ENCODE assay signal across 1 cellular context in genomic region chr3:190701096-190701532, GRCh38.
TF ChIP-seq lines count a peak whose summit lies in the region.

No MANE protein-coding gene starts in this region.

TF ChIP-seq in HepG2, 621 proteins besides CTCF, POLR2A, EP300 and RAD21 (continued from another document and continues in another):
- no peak for TF ChIP-seq ZFAT (CRISPR knock-in tag; conservative IDR thresholded peaks at IDR 0.05)
- TF ChIP-seq ZMYM2 (CRISPR knock-in tag; IDR thresholded peaks at IDR 0.05), result no peak
- peak; percentile 55 to 78; a peak in 3 of 4 replicates for TF ChIP-seq NR2F1 (CRISPR knock-in tag; IDR thresholded peaks at IDR 0.05)
- TF ChIP-seq MXD3 (CRISPR knock-in tag; IDR thresholded peaks at IDR 0.05), result no peak
- TF ChIP-seq TOE1 (CRISPR knock-in tag; IDR thresholded peaks at IDR 0.05), result no peak
- peak; percentile 17; the same call in 1 of the 2 replicates for TF ChIP-seq ATF2 (CRISPR knock-in tag; IDR thresholded peaks at IDR 0.05)
- no peak for TF ChIP-seq ZC3H4 (CRISPR knock-in tag; IDR thresholded peaks at IDR 0.05; ENCODE audit: borderline replicate concordance)
- no peak for TF ChIP-seq RORA (CRISPR knock-in tag; IDR thresholded peaks at IDR 0.05)
- no peak for TF ChIP-seq MYC (CRISPR knock-in tag; IDR thresholded peaks at IDR 0.05; ENCODE audit: borderline replicate concordance)
- no peak for TF ChIP-seq ZFP36L2 (CRISPR knock-in tag; IDR thresholded peaks at IDR 0.05)
- no peak for TF ChIP-seq NPAS2 (CRISPR knock-in tag; IDR thresholded peaks at IDR 0.05; ENCODE audit: borderline replicate concordance)
- TF ChIP-seq ZNF773 (CRISPR knock-in tag; IDR thresholded peaks at IDR 0.05; ENCODE audit: borderline replicate concordance), result no peak
- no peak for TF ChIP-seq HDAC6 (IDR thresholded peaks at IDR 0.05; ENCODE audit: low read depth, low read length)
- no peak for TF ChIP-seq ZBTB33 (CRISPR knock-in tag; IDR thresholded peaks at IDR 0.05)
- TF ChIP-seq SAFB2 (CRISPR knock-in tag; IDR thresholded peaks at IDR 0.05; ENCODE audit: borderline replicate concordance, low read depth), result no peak
- no peak; the same call in 1 of the 2 replicates for TF ChIP-seq ZSCAN9 (CRISPR knock-in tag; IDR thresholded peaks at IDR 0.05; ENCODE audit: borderline replicate concordance)
- TF ChIP-seq HNRNPK (IDR thresholded peaks at IDR 0.05; ENCODE audit: low read depth, low read length, poor library complexity, severe bottlenecking), result no peak
- TF ChIP-seq ZNF761 (CRISPR knock-in tag; conservative IDR thresholded peaks at IDR 0.05), result no peak
- TF ChIP-seq HOXA7 (CRISPR knock-in tag; IDR thresholded peaks at IDR 0.05), result no peak
- no peak for TF ChIP-seq ZNF879 (CRISPR knock-in tag; IDR thresholded peaks at IDR 0.05)
- no peak for TF ChIP-seq IRF9 (CRISPR knock-in tag; IDR thresholded peaks at IDR 0.05; ENCODE audit: borderline replicate concordance)
- peak; percentile 59; the same call in 1 of the 2 replicates for TF ChIP-seq IRF2 (CRISPR knock-in tag; IDR thresholded peaks at IDR 0.05)
- TF ChIP-seq ZNF296 (CRISPR knock-in tag; conservative IDR thresholded peaks at IDR 0.05), result no peak
- no peak for TF ChIP-seq NR0B2 (CRISPR knock-in tag; IDR thresholded peaks at IDR 0.05)
- 0 out of 2 replicates have a peak, but pooled peaks have one; percentile 20 for TF ChIP-seq ZNF580 (CRISPR knock-in tag; IDR thresholded peaks at IDR 0.05; ENCODE audit: borderline replicate concordance, low read depth)
- TF ChIP-seq ZBTB8A (CRISPR knock-in tag; IDR thresholded peaks at IDR 0.05; ENCODE audit: borderline replicate concordance, low read depth), result no peak
- TF ChIP-seq GATAD1 (CRISPR knock-in tag; IDR thresholded peaks at IDR 0.05), result peak; percentile 45; the same call in 1 of the 2 replicates
- TF ChIP-seq ZNF510 (CRISPR knock-in tag; IDR thresholded peaks at IDR 0.05; ENCODE audit: low read depth), result no peak
- no peak for TF ChIP-seq ZNF180 (CRISPR knock-in tag; IDR thresholded peaks at IDR 0.05; ENCODE audit: borderline replicate concordance, low read depth)
- TF ChIP-seq ZBTB1 (CRISPR knock-in tag; IDR thresholded peaks at IDR 0.05; ENCODE audit: borderline replicate concordance), result no peak
- no peak for TF ChIP-seq ZNF30 (CRISPR knock-in tag; IDR thresholded peaks at IDR 0.05)
- TF ChIP-seq ZNF10 (CRISPR knock-in tag; IDR thresholded peaks at IDR 0.05; ENCODE audit: borderline replicate concordance, low read depth), result no peak
- TF ChIP-seq SOX13 (IDR thresholded peaks at IDR 0.05), result peak; percentile 71
- peak in 1 of 2 experiments; percentile 96; a peak in 2 of 4 replicates for TF ChIP-seq SOX13 (CRISPR knock-in tag; conservative IDR thresholded peaks at IDR 0.05 in 1 of 2, IDR thresholded peaks at IDR 0.05 in 1 of 2)
- TF ChIP-seq DRAP1 (CRISPR knock-in tag; IDR thresholded peaks at IDR 0.05), result no peak
- TF ChIP-seq ZBTB43 (CRISPR knock-in tag; conservative IDR thresholded peaks at IDR 0.05), result no peak
- no peak for TF ChIP-seq MEIS1 (CRISPR knock-in tag; IDR thresholded peaks at IDR 0.05; ENCODE audit: borderline replicate concordance)
- peak; percentile 43; the same call in 1 of the 2 replicates for TF ChIP-seq SALL1 (CRISPR knock-in tag; IDR thresholded peaks at IDR 0.05)
- no peak for TF ChIP-seq REST (IDR thresholded peaks at IDR 0.05; ENCODE audit: borderline replicate concordance in 1 of 2, low read depth in 1 of 2, low read length in 2 of 2)
- no peak for TF ChIP-seq ZNF549 (CRISPR knock-in tag; IDR thresholded peaks at IDR 0.05)
- no peak for TF ChIP-seq SRF (IDR thresholded peaks at IDR 0.05; ENCODE audit: low read depth, low read length)
- no peak for TF ChIP-seq PHF21A (CRISPR knock-in tag; IDR thresholded peaks at IDR 0.05)
- 0 out of 2 replicates have a peak, but pooled peaks have one; percentile 51 for TF ChIP-seq ZNF124 (CRISPR knock-in tag; IDR thresholded peaks at IDR 0.05)
- no peak for TF ChIP-seq RERE (CRISPR knock-in tag; IDR thresholded peaks at IDR 0.05; ENCODE audit: low read depth)
- 0 out of 2 replicates have a peak, but pooled peaks have one; percentile 78 for TF ChIP-seq ZNF766 (CRISPR knock-in tag; IDR thresholded peaks at IDR 0.05; ENCODE audit: borderline replicate concordance)
- TF ChIP-seq ZNF44 (CRISPR knock-in tag; IDR thresholded peaks at IDR 0.05), result no peak
- peak; percentile 59; the same call in 1 of the 2 replicates for TF ChIP-seq BCL6 (CRISPR knock-in tag; IDR thresholded peaks at IDR 0.05)
- no peak for TF ChIP-seq ZSCAN31 (CRISPR knock-in tag; IDR thresholded peaks at IDR 0.05; ENCODE audit: low read depth)
- no peak for TF ChIP-seq MTF2 (CRISPR knock-in tag; IDR thresholded peaks at IDR 0.05; ENCODE audit: borderline replicate concordance)
